In genomic region chr1:156993426-156994147, GRCh38 we compare ENCODE assay signal across 22 cellular contexts.
"Had no signal": no experiment of that assay in that cellular context is flagged by ENCODE, and none has a peak within 500 bp of the region (broad histone marks: within the 10 kb centered on the region; RNA-seq: fewer than 3 reads in every experiment).

No MANE protein-coding gene starts in this region.

- H3K27ac ChIP-seq: adrenal gland, body of pancreas, coronary artery, left ventricle myocardium inferior, skin epidermis, upper lobe of right lung had no signal

- H3K4me1 ChIP-seq: body of pancreas, upper lobe of right lung had no signal

- H3K9me3 ChIP-seq: adrenal gland, body of pancreas, left ventricle myocardium inferior, upper lobe of right lung had no signal

- H3K4me1 Mint-ChIP-seq: activated B cell treated with CpG ODN at 0.5 μM for 24 hours; activated naive CD4-positive, alpha-beta T cell treated with anti-CD3 and anti-CD28 coated beads, Interleukin-2, amount 50 U/mL, for 24 hours; memory B cell had no signal

- H3K27me3 ChIP-seq: adrenal gland, body of pancreas, upper lobe of right lung had no signal

- H3K9me3 Mint-ChIP-seq: activated B cell treated with CpG ODN at 0.5 μM for 24 hours; activated naive CD4-positive, alpha-beta T cell treated with anti-CD3 and anti-CD28 coated beads, Interleukin-2, amount 50 U/mL, for 24 hours; memory B cell; natural killer cell treated with Interleukin-12 subunit alpha and Interleukin-12 subunit beta and Interleukin-15 and Interleukin-18, amount 100 ng/mL, for 72 hours had no signal

- H3K36me3 Mint-ChIP-seq: activated naive CD4-positive, alpha-beta T cell treated with anti-CD3 and anti-CD28 coated beads, Interleukin-2, amount 50 U/mL, for 24 hours; memory B cell; natural killer cell treated with Interleukin-12 subunit alpha and Interleukin-12 subunit beta and Interleukin-15 and Interleukin-18, amount 100 ng/mL, for 72 hours had no signal

- H3K27ac Mint-ChIP-seq: activated B cell treated with CpG ODN at 0.5 μM for 24 hours; activated CD8-positive, alpha-beta T cell treated with anti-CD3 and anti-CD28 coated beads, Interleukin-2, amount 10 ng/mL, durations not matched to agents 7 days and 5 days; activated naive CD4-positive, alpha-beta T cell treated with anti-CD3 and anti-CD28 coated beads, Interleukin-2, amount 50 U/mL, for 24 hours; memory B cell; natural killer cell treated with Interleukin-12 subunit alpha and Interleukin-12 subunit beta and Interleukin-15 and Interleukin-18, amount 100 ng/mL, for 72 hours had no signal

- DNase-seq: activated B cell treated with CpG ODN at 0.5 μM for 24 hours; activated CD4-positive, alpha-beta T cell treated with anti-CD3 and anti-CD28 coated beads for 48 hours; activated CD8-positive, alpha-beta memory T cell treated with anti-CD3 and anti-CD28 coated beads, Interleukin-2, amount 50 U/mL, for 4 hours; activated CD8-positive, alpha-beta T cell treated with anti-CD3 and anti-CD28 coated beads, Interleukin-2, amount 10 ng/mL, durations not matched to agents 7 days and 5 days; activated effector memory CD4-positive, alpha-beta T cell treated with anti-CD3 and anti-CD28 coated beads, Interleukin-2, amount 50 U/mL, for 16 hours; activated T-cell treated with anti-CD3 and anti-CD28 coated beads, Interleukin-2, amount 50 U/mL, for 48 hours; adrenal gland; body of pancreas; central memory CD4-positive, alpha-beta T cell; effector CD4-positive, alpha-beta T cell; islet precursor cell; left ventricle myocardium inferior; occipital lobe; stimulated activated CD4-positive, alpha-beta T cell treated with anti-CD3 and anti-CD28 coated beads, Interleukin-4, amount 100 ng/mL, for 24 hours; stimulated activated naive CD4-positive, alpha-beta T cell; T-helper 2 cell; upper lobe of right lung had no signal

- H3K4me3 Mint-ChIP-seq: activated B cell treated with CpG ODN at 0.5 μM for 24 hours; activated CD8-positive, alpha-beta T cell treated with anti-CD3 and anti-CD28 coated beads, Interleukin-2, amount 10 ng/mL, durations not matched to agents 7 days and 5 days; activated naive CD4-positive, alpha-beta T cell treated with anti-CD3 and anti-CD28 coated beads, Interleukin-2, amount 50 U/mL, for 24 hours; memory B cell; natural killer cell treated with Interleukin-12 subunit alpha and Interleukin-12 subunit beta and Interleukin-15 and Interleukin-18, amount 100 ng/mL, for 72 hours had no signal

- H3K36me3 ChIP-seq: left ventricle myocardium inferior, upper lobe of right lung had no signal

- ATAC-seq: activated CD8-positive, alpha-beta T cell treated with anti-CD3 and anti-CD28 coated beads, Interleukin-2, amount 10 ng/mL, durations not matched to agents 7 days and 5 days; body of pancreas; natural killer cell treated with Interleukin-12 subunit alpha and Interleukin-12 subunit beta and Interleukin-15 and Interleukin-18, amount 100 ng/mL, for 72 hours; upper lobe of right lung had no signal

- H3K4me3 ChIP-seq: adrenal gland, body of pancreas, coronary artery, left ventricle myocardium inferior, skin epidermis, upper lobe of right lung had no signal
